34 cellular contexts compared by ENCODE assay signal in genomic region chr5:64693636-64694035, GRCh38. TPM values are rescaled to one million over a fixed set of nuclear protein-coding genes. Genes with fewer than 3 reads are reported as not detected.
A peak's percentile ranks its signal among the peaks of the same experiment; 100 is the strongest.
DNase-seq lines count a peak whose midpoint lies in the region; ATAC-seq and TF ChIP-seq lines count a peak whose summit lies in the region.
"Had no signal": no experiment of that assay in that cellular context is flagged by ENCODE, and none has a peak within 500 bp of the region (broad histone marks: within the 10 kb centered on the region; RNA-seq: fewer than 3 reads in every experiment).

No MANE protein-coding gene starts in this region.

- H3K4me1 ChIP-seq in SK-N-SH (ENCODE audit: control insufficient read depth in 1 of 2, insufficient read depth in 2 of 2, low read depth in 1 of 2, low read length in 1 of 2), result no peaks in the 10 kb centered on the region; a peak in 1 of 4 replicates

- H3K9me3 Mint-ChIP-seq in activated naive CD8-positive, alpha-beta T cell treated with anti-CD3 and anti-CD28 coated beads, Interleukin-2, amount 50 U/mL, for 24 hours, result peaks cover 21% of the 10 kb centered on the region

- no peak for TF ChIP-seq EP300 in SK-N-SH (IDR thresholded peaks at IDR 0.05; ENCODE audit: borderline replicate concordance in 1 of 2, low read depth in 1 of 2, low read length in 1 of 2)

- POLR2A ChIA-PET in SK-N-SH (lab: Yijun Ruan, JAX), result no interaction called here
- POLR2A ChIA-PET in RWPE1 (lab: Yijun Ruan, JAX; ENCODE audit: low non-redundant PET), result no interaction called here

- H3F3A ChIP-seq in SK-N-SH (replicated peaks; ENCODE audit: insufficient read depth), result no peaks in the 10 kb centered on the region

- no peak overlapping the region for H3K4me3 Mint-ChIP-seq in activated naive CD8-positive, alpha-beta T cell treated with anti-CD3 and anti-CD28 coated beads, Interleukin-2, amount 50 U/mL, for 24 hours
- H3K4me3 Mint-ChIP-seq: brain, GM23338 had no signal

- peaks cover 31% of the 10 kb centered on the region for H3K27me3 Mint-ChIP-seq in activated naive CD8-positive, alpha-beta T cell treated with anti-CD3 and anti-CD28 coated beads, Interleukin-2, amount 50 U/mL, for 24 hours

- ATAC-seq in SK-N-SH treated with all-trans-retinoic acid at 6 μM for 48 hours, result no peak
- ATAC-seq in activated naive CD8-positive, alpha-beta T cell treated with anti-CD3 and anti-CD28 coated beads, Interleukin-2, amount 50 U/mL, for 24 hours, result no peak
- ATAC-seq: GM23338; stimulated activated naive CD8-positive, alpha-beta T cell treated with anti-CD3 and anti-CD28 coated beads, Interleukin-15, Interleukin-2, amounts not matched to agents 100 U/mL and 50 U/mL, for 24 hours had no signal

- H3K9ac ChIP-seq in SK-N-SH, result no peak overlapping the region

- TF ChIP-seq RAD21 in SK-N-SH (IDR thresholded peaks at IDR 0.05; ENCODE audit: low read length), result no peak

- DNase-seq in SK-N-SH, result no peak
- peak; percentile 44 for DNase-seq in RWPE1 (ENCODE audit: low spot score)
- DNase-seq in epithelial cell of prostate (ENCODE audit: low read depth, low spot score), result peak; percentile 6
- DNase-seq in renal cortical epithelial cell (ENCODE audit: low read depth), result peak; percentile 79
- no peak for DNase-seq in activated naive CD8-positive, alpha-beta T cell treated with anti-CD3 and anti-CD28 coated beads, Interleukin-2, amount 50 U/mL, for 24 hours
- DNase-seq in GM10266 (ENCODE audit: extremely low spot score), result no peak
- DNase-seq in activated CD4-positive, alpha-beta T cell treated with anti-CD3 and anti-CD28 coated beads for 4 hours, result no peak
- DNase-seq: 8988T; activated CD4-positive, alpha-beta T cell treated with anti-CD3 and anti-CD28 coated beads, Interleukin-2, amount 50 U/mL, for 48 hours; activated CD8-positive, alpha-beta memory T cell treated with anti-CD3 and anti-CD28 coated beads, Interleukin-2, amount 50 U/mL, for 4 hours; activated naive CD4-positive, alpha-beta T cell treated with Interleukin-2 at 50 U/mL for 16 hours; DMS79 treated with DMSO at 0.1 percent for 48 hours; dorsolateral prefrontal cortex; left ventricle myocardium inferior; NCI-H1092; NCI-H1694; NCI-H510A; RPMI8226; stimulated activated CD4-positive, alpha-beta T cell treated with anti-CD3 and anti-CD28 coated beads, Interleukin-1b, Interleukin-23, amount 100 ng/mL, for 48 hours; stimulated activated naive CD8-positive, alpha-beta T cell treated with anti-CD3 and anti-CD28 coated beads, Interleukin-15, Interleukin-2, amounts not matched to agents 100 U/mL and 50 U/mL, for 24 hours; testis had no signal

- H3K27ac ChIP-seq in SK-N-SH (ENCODE audit: low read depth in 2 of 2, low read length in 1 of 2) (no peak overlapping the region), RWPE1 (no peak overlapping the region), epithelial cell of prostate (no peak overlapping the region)
- H3K27ac ChIP-seq: dorsolateral prefrontal cortex, HL-60, left ventricle myocardium inferior, right atrium auricular region, testis had no signal

- H3K79me2 ChIP-seq in SK-N-SH (ENCODE audit: insufficient read depth), result no peaks in the 10 kb centered on the region

- H3K36me3 ChIP-seq in SK-N-SH (replicated peaks in 1 of 2; ENCODE audit: control insufficient read depth in 1 of 2, insufficient read depth in 2 of 2, low read length in 1 of 2), result no peaks in the 10 kb centered on the region
- H3K36me3 ChIP-seq: left ventricle myocardium inferior, right atrium auricular region had no signal

- H3K9me2 ChIP-seq in SK-N-SH, result no peaks in the 10 kb centered on the region

- no peaks in the 10 kb centered on the region for H3K36me3 Mint-ChIP-seq in activated naive CD8-positive, alpha-beta T cell treated with anti-CD3 and anti-CD28 coated beads, Interleukin-2, amount 50 U/mL, for 24 hours (ENCODE audit: low read depth)
- H3K36me3 Mint-ChIP-seq: brain, CD14-positive monocyte had no signal

- peaks cover 7% of the 10 kb centered on the region for H3K4me1 Mint-ChIP-seq in activated naive CD8-positive, alpha-beta T cell treated with anti-CD3 and anti-CD28 coated beads, Interleukin-2, amount 50 U/mL, for 24 hours

- CTCF ChIA-PET in SK-N-SH (lab: Yijun Ruan, JAX) (no interaction called here), RWPE1 (lab: Yijun Ruan, JAX) (no interaction called here)

- H3K4me3 ChIP-seq in SK-N-SH (ENCODE audit: low read depth in 2 of 2, low read length in 1 of 2), result no peak overlapping the region
- H3K4me3 ChIP-seq: dorsolateral prefrontal cortex, GM23338, left ventricle myocardium inferior, right atrium auricular region, testis had no signal

- peaks cover 36% of the 10 kb centered on the region for H3K27me3 ChIP-seq in SK-N-SH (ENCODE audit: insufficient read depth)
- H3K27me3 ChIP-seq: testis had no signal

- peaks cover 21% of the 10 kb centered on the region for H3K9me3 ChIP-seq in SK-N-SH
- H3K9me3 ChIP-seq: testis had no signal

- no peak overlapping the region for H3K27ac Mint-ChIP-seq in activated naive CD8-positive, alpha-beta T cell treated with anti-CD3 and anti-CD28 coated beads, Interleukin-2, amount 50 U/mL, for 24 hours
- H3K27ac Mint-ChIP-seq: brain, CD14-positive monocyte, GM23338 had no signal

- WGBS in SK-N-SH (ENCODE audit: low lambda C conversion rate), result 0% methylated on average over 1 of the region's 2 CpGs

- TF ChIP-seq CTCF in SK-N-SH (IDR thresholded peaks at IDR 0.05) (no peak), RWPE1 (conservative IDR thresholded peaks at IDR 0.05; ENCODE audit: low read depth) (no peak), GM10266 (IDR thresholded peaks at IDR 0.05; ENCODE audit: control insufficient read depth, insufficient read depth, low read depth, missing control alignments) (no peak)

- H4K20me1 ChIP-seq in SK-N-SH (ENCODE audit: insufficient read depth), result no peaks in the 10 kb centered on the region

- H3K4me2 ChIP-seq in SK-N-SH, result no peak overlapping the region
- H3K4me2 ChIP-seq: GM23338 had no signal

- H2AFZ ChIP-seq in SK-N-SH (ENCODE audit: low read depth), result no peak overlapping the region
- H2AFZ ChIP-seq: GM23338 had no signal

TF ChIP-seq in SK-N-SH, 30 proteins besides CTCF, POLR2A, EP300 and RAD21:
- TF ChIP-seq FOSL2 (IDR thresholded peaks at IDR 0.05; ENCODE audit: borderline replicate concordance, low read depth), result 0 out of 2 replicates have a peak, but pooled peaks have one; percentile 6
- no peak for TF ChIP-seq ELF1 (IDR thresholded peaks at IDR 0.05)

TF ChIP-seq in SK-N-SH treated with all-trans-retinoic acid at 6 μM for 48 hours, 23 proteins besides CTCF, POLR2A, EP300 and RAD21:
- TF ChIP-seq RARB (CRISPR knock-in tag; IDR thresholded peaks at IDR 0.05) (no peak), ZFP30 (CRISPR knock-in tag; IDR thresholded peaks at IDR 0.05) (no peak), CSDC2 (CRISPR knock-in tag; IDR thresholded peaks at IDR 0.05) (no peak), ESRRG (CRISPR knock-in tag; IDR thresholded peaks at IDR 0.05) (no peak), TSHZ2 (CRISPR knock-in tag; IDR thresholded peaks at IDR 0.05) (no peak), ZNF70 (CRISPR knock-in tag; IDR thresholded peaks at IDR 0.05) (no peak), ZFP3 (CRISPR knock-in tag; IDR thresholded peaks at IDR 0.05) (no peak), ARNTL (CRISPR knock-in tag; IDR thresholded peaks at IDR 0.05; ENCODE audit: borderline replicate concordance, low read depth) (no peak), ZC3H10 (CRISPR knock-in tag; IDR thresholded peaks at IDR 0.05) (no peak), SNAI2 (CRISPR knock-in tag; IDR thresholded peaks at IDR 0.05) (no peak), PPARA (CRISPR knock-in tag; IDR thresholded peaks at IDR 0.05; ENCODE audit: borderline replicate concordance) (no peak)

RNA-seq across cellular contexts. Expression of gene SHISAL2B, which starts 3.3 kb away (rescaled TPM):
- 0.16 TPM in 1 of 2 replicates, not detected in the other for polyA plus RNA-seq in SK-N-SH (2012; rRNA removed)
- 0.05 and 0.10 TPM in 2 replicates for polyA plus RNA-seq in SK-N-SH (2012; cell fraction: cytosol; rRNA removed)
- 0.12 TPM in 1 of 2 replicates, not detected in the other for polyA plus RNA-seq in SK-N-SH (2012; cell fraction: nucleus; rRNA removed)
- 0.20 TPM in 1 of 2 replicates, not detected in the other for total RNA-seq in renal cortical epithelial cell
- total RNA-seq: cerebellum; dorsolateral prefrontal cortex; endothelial cell of umbilical vein; glomerular endothelial cell; left ventricle myocardium inferior; mesenteric fat pad; right atrium auricular region; SK-MEL-5; T-helper 1 cell treated with Interleukin-12 subunit alpha and Interleukin-12 subunit beta and Interleukin-4 antibody, amounts not matched to agents 30 ng/mL and 1 ng/mL, for 36 hours; urinary bladder had no signal
- polyA plus RNA-seq: CD14-positive monocyte, endothelial cell of umbilical vein, urinary bladder had no signal

Comparison
In these comparisons a context has a peak if more than half of its experiments do, and no peak if none do; other contexts are left out.
1. DNase-seq: peak in RWPE1 (single experiment), epithelial cell of prostate (single experiment) and renal cortical epithelial cell (single experiment); none in SK-N-SH (single experiment), activated naive CD8-positive, alpha-beta T cell treated with anti-CD3 and anti-CD28 coated beads, Interleukin-2, amount 50 U/mL, for 24 hours (single experiment), GM10266 (single experiment) and activated CD4-positive, alpha-beta T cell treated with anti-CD3 and anti-CD28 coated beads for 4 hours (0 of 2).